Comparison of ENCODE assay signal across 1 cellular context in genomic region chr17:10447035-10447931, GRCh38.
TF ChIP-seq lines count a peak whose summit lies in the region.

No MANE protein-coding gene starts in this region.

TF ChIP-seq in HepG2, 621 proteins besides CTCF, POLR2A, EP300 and RAD21 (continued from another document and continues in another):
- TF ChIP-seq ZNF24 (IDR thresholded peaks at IDR 0.05) (no peak; the same call in 1 of the 2 replicates), ELK4 (CRISPR knock-in tag; IDR thresholded peaks at IDR 0.05; ENCODE audit: borderline replicate concordance) (no peak), ZNF816 (CRISPR knock-in tag; IDR thresholded peaks at IDR 0.05; ENCODE audit: borderline replicate concordance) (no peak), PITX1 (CRISPR knock-in tag; IDR thresholded peaks at IDR 0.05) (peak; percentile 61; the same call in 1 of the 2 replicates), ARID5B (CRISPR knock-in tag; IDR thresholded peaks at IDR 0.05) (peak; percentile 92), ZNF337 (CRISPR knock-in tag; IDR thresholded peaks at IDR 0.05; ENCODE audit: borderline replicate concordance, low read depth) (no peak), SRSF1 (optimal IDR thresholded peaks at IDR 0.05; ENCODE audit: low read depth, low read length) (no peak), ZNF737 (CRISPR knock-in tag; IDR thresholded peaks at IDR 0.05; ENCODE audit: borderline replicate concordance) (no peak), ZNF782 (CRISPR knock-in tag; IDR thresholded peaks at IDR 0.05; ENCODE audit: borderline replicate concordance) (no peak), FOXA1 (IDR thresholded peaks at IDR 0.05) (no peak), FOXA1 (CRISPR knock-in tag; IDR thresholded peaks at IDR 0.05) (peak; percentile 55), ZNF296 (CRISPR knock-in tag; conservative IDR thresholded peaks at IDR 0.05) (no peak), ZNF260 (CRISPR knock-in tag; IDR thresholded peaks at IDR 0.05; ENCODE audit: borderline replicate concordance, low read depth) (no peak), ZNF512 (CRISPR knock-in tag; IDR thresholded peaks at IDR 0.05) (no peak), CBFB (CRISPR knock-in tag; IDR thresholded peaks at IDR 0.05) (no peak), ZNF660 (CRISPR knock-in tag; IDR thresholded peaks at IDR 0.05; ENCODE audit: borderline replicate concordance, low read depth) (no peak), ZNF777 (CRISPR knock-in tag; IDR thresholded peaks at IDR 0.05) (no peak), FOXC1 (CRISPR knock-in tag; IDR thresholded peaks at IDR 0.05; ENCODE audit: borderline replicate concordance) (no peak), HNF4A (CRISPR knock-in tag; IDR thresholded peaks at IDR 0.05) (peak; percentile 92), MAZ (IDR thresholded peaks at IDR 0.05; ENCODE audit: borderline replicate concordance, low read depth, low read length) (no peak), MAZ (CRISPR knock-in tag; IDR thresholded peaks at IDR 0.05; ENCODE audit: low read depth) (no peak), ZNF740 (CRISPR knock-in tag; IDR thresholded peaks at IDR 0.05) (no peak), AFF4 (CRISPR knock-in tag; IDR thresholded peaks at IDR 0.05) (no peak), KDM3A (CRISPR knock-in tag; IDR thresholded peaks at IDR 0.05; ENCODE audit: low read depth) (no peak), NPAS2 (CRISPR knock-in tag; IDR thresholded peaks at IDR 0.05; ENCODE audit: borderline replicate concordance) (no peak), FOXA3 (CRISPR knock-in tag; IDR thresholded peaks at IDR 0.05) (peak; percentile 61), MEF2D (CRISPR knock-in tag; IDR thresholded peaks at IDR 0.05) (no peak), ZNF761 (CRISPR knock-in tag; conservative IDR thresholded peaks at IDR 0.05) (no peak), SCMH1 (CRISPR knock-in tag; IDR thresholded peaks at IDR 0.05; ENCODE audit: borderline replicate concordance) (no peak), BHLHE40 (IDR thresholded peaks at IDR 0.05; ENCODE audit: low read length) (no peak), MIXL1 (CRISPR knock-in tag; IDR thresholded peaks at IDR 0.05) (peak; percentile 71), HIVEP1 (CRISPR knock-in tag; IDR thresholded peaks at IDR 0.05) (no peak), ZNF724P (CRISPR knock-in tag; IDR thresholded peaks at IDR 0.05; ENCODE audit: borderline replicate concordance) (no peak), ZNF549 (CRISPR knock-in tag; IDR thresholded peaks at IDR 0.05) (no peak), SPEN (CRISPR knock-in tag; IDR thresholded peaks at IDR 0.05; ENCODE audit: low read depth) (no peak)
- TF ChIP-seq, protein P1, sequence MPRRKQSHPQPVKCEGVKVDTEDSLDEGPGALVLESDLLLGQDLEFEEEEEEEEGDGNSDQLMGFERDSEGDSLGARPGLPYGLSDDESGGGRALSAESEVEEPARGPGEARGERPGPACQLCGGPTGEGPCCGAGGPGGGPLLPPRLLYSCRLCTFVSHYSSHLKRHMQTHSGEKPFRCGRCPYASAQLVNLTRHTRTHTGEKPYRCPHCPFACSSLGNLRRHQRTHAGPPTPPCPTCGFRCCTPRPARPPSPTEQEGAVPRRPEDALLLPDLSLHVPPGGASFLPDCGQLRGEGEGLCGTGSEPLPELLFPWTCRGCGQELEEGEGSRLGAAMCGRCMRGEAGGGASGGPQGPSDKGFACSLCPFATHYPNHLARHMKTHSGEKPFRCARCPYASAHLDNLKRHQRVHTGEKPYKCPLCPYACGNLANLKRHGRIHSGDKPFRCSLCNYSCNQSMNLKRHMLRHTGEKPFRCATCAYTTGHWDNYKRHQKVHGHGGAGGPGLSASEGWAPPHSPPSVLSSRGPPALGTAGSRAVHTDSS (CRISPR knock-in tag; conservative IDR thresholded peaks at IDR 0.05), result no peak
- TF ChIP-seq, protein P2, sequence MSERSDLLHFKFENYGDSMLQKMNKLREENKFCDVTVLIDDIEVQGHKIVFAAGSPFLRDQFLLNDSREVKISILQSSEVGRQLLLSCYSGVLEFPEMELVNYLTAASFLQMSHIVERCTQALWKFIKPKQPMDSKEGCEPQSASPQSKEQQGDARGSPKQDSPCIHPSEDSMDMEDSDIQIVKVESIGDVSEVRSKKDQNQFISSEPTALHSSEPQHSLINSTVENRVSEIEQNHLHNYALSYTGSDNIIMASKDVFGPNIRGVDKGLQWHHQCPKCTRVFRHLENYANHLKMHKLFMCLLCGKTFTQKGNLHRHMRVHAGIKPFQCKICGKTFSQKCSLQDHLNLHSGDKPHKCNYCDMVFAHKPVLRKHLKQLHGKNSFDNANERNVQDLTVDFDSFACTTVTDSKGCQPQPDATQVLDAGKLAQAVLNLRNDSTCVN (CRISPR knock-in tag; IDR thresholded peaks at IDR 0.05; ENCODE audit: borderline replicate concordance), result no peak
- TF ChIP-seq, protein P3, sequence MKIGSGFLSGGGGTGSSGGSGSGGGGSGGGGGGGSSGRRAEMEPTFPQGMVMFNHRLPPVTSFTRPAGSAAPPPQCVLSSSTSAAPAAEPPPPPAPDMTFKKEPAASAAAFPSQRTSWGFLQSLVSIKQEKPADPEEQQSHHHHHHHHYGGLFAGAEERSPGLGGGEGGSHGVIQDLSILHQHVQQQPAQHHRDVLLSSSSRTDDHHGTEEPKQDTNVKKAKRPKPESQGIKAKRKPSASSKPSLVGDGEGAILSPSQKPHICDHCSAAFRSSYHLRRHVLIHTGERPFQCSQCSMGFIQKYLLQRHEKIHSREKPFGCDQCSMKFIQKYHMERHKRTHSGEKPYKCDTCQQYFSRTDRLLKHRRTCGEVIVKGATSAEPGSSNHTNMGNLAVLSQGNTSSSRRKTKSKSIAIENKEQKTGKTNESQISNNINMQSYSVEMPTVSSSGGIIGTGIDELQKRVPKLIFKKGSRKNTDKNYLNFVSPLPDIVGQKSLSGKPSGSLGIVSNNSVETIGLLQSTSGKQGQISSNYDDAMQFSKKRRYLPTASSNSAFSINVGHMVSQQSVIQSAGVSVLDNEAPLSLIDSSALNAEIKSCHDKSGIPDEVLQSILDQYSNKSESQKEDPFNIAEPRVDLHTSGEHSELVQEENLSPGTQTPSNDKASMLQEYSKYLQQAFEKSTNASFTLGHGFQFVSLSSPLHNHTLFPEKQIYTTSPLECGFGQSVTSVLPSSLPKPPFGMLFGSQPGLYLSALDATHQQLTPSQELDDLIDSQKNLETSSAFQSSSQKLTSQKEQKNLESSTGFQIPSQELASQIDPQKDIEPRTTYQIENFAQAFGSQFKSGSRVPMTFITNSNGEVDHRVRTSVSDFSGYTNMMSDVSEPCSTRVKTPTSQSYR (CRISPR knock-in tag; IDR thresholded peaks at IDR 0.05; ENCODE audit: borderline replicate concordance), result no peak; the same call in 1 of the 2 replicates
- TF ChIP-seq, protein P4, sequence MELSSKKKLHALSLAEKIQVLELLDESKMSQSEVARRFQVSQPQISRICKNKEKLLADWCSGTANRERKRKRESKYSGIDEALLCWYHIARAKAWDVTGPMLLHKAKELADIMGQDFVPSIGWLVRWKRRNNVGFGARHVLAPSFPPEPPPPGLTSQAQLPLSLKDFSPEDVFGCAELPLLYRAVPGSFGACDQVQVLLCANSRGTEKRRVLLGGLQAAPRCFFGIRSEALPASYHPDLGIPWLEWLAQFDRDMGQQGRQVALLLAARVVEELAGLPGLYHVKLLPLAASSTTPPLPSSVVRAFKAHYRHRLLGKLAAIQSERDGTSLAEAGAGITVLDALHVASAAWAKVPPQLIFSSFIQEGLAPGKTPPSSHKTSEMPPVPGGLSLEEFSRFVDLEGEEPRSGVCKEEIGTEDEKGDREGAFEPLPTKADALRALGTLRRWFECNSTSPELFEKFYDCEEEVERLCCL (CRISPR knock-in tag; IDR thresholded peaks at IDR 0.05; ENCODE audit: borderline replicate concordance), result no peak
- TF ChIP-seq, protein P5, sequence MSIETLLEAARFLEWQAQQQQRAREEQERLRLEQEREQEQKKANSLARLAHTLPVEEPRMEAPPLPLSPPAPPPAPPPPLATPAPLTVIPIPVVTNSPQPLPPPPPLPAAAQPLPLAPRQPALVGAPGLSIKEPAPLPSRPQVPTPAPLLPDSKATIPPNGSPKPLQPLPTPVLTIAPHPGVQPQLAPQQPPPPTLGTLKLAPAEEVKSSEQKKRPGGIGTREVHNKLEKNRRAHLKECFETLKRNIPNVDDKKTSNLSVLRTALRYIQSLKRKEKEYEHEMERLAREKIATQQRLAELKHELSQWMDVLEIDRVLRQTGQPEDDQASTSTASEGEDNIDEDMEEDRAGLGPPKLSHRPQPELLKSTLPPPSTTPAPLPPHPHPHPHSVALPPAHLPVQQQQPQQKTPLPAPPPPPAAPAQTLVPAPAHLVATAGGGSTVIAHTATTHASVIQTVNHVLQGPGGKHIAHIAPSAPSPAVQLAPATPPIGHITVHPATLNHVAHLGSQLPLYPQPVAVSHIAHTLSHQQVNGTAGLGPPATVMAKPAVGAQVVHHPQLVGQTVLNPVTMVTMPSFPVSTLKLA (IDR thresholded peaks at IDR 0.05), result no peak
